In the genomic region with DNA sequence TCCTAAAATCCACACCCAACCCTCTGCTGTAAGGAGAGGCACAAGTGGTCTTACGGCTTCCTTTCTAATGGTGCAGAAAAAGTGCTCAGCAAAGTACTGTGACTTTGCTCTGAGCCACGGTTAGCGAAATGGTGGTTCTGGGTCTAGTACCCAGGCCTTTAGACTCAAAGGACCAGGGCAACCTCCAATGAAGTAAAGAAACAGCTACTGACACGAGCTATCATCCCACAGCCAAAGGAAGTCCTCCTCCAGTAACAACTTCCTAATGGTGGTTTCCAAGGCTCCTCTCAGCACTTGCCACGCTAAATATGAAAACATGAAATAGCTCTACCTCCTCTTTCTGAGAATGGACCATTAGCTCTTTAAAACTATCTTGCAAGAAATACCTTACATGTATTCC, we compare ENCODE assay signal across 12 cellular contexts.
DNase-seq lines count a peak whose midpoint lies in the region; ATAC-seq and TF ChIP-seq lines count a peak whose summit lies in the region.
"Had no signal": no experiment of that assay in that cellular context is flagged by ENCODE, and none has a peak within 500 bp of the region (broad histone marks: within the 10 kb centered on the region; RNA-seq: fewer than 3 reads in every experiment).

No MANE protein-coding gene starts in this region.

- WGBS in mesendoderm (ENCODE audit: extremely low coverage, insufficient coverage, low lambda C conversion rate), result no CpG with 5 or more reads among the region's 5 CpGs
- 86% methylated on average over 5 of the region's 5 CpGs for WGBS in tibial nerve, 2 donors

- no peak overlapping the region for H3K23ac ChIP-seq in mesendoderm (ENCODE audit: low read length)

- no peak overlapping the region for H3K4ac ChIP-seq in mesendoderm (ENCODE audit: low read depth, low read length)

- H3K18ac ChIP-seq in mesendoderm (ENCODE audit: low read length), result peak overlapping the region; percentile 20

- no peak overlapping the region for H3K27ac ChIP-seq in mesendoderm (ENCODE audit: low read depth, low read length)
- peak overlapping the region in 3 of 4 donors; percentile 74 to 91 (median 86) for H3K27ac ChIP-seq in tibial nerve
- H3K27ac ChIP-seq: RWPE1, WERI-Rb-1 had no signal

- TF ChIP-seq EP300 in tibial nerve (IDR thresholded peaks at IDR 0.05), result no peak

- peak overlapping the region; percentile 100 for H3K27ac Mint-ChIP-seq in activated naive CD4-positive, alpha-beta T cell treated with anti-CD3 and anti-CD28 coated beads, Interleukin-2, amount 50 U/mL, for 24 hours
- peak overlapping the region; percentile 95 for H3K27ac Mint-ChIP-seq in activated T-helper 1 cell treated with anti-CD3 and anti-CD28 coated beads, Interleukin-12 subunit alpha, Interleukin-12 subunit beta, Interleukin-2, Interleukin-4 antibody, amounts not matched to agents 30 ng/mL and 10 ng/mL and 1 ng/mL, durations not matched to agents 14 hours and 24 hours and 36 hours

- ATAC-seq in GM21447 (IDR thresholded peaks at IDR 0.05; ENCODE audit: unreplicated experiment), result no peak

- no peak overlapping the region for H2BK15ac ChIP-seq in mesendoderm (replicated peaks; ENCODE audit: low read depth)

- H4K5ac ChIP-seq in mesendoderm (ENCODE audit: low read length), result no peak overlapping the region

- H3K4me3 Mint-ChIP-seq in activated naive CD4-positive, alpha-beta T cell treated with anti-CD3 and anti-CD28 coated beads, Interleukin-2, amount 50 U/mL, for 24 hours, result peak overlapping the region; percentile 88
- peak overlapping the region; percentile 83 for H3K4me3 Mint-ChIP-seq in activated T-helper 1 cell treated with anti-CD3 and anti-CD28 coated beads, Interleukin-12 subunit alpha, Interleukin-12 subunit beta, Interleukin-2, Interleukin-4 antibody, amounts not matched to agents 30 ng/mL and 10 ng/mL and 1 ng/mL, durations not matched to agents 14 hours and 24 hours and 36 hours

- H2AK5ac ChIP-seq in mesendoderm (ENCODE audit: low read length), result peak overlapping the region; percentile 25

- H3K36me3 Mint-ChIP-seq in activated naive CD4-positive, alpha-beta T cell treated with anti-CD3 and anti-CD28 coated beads, Interleukin-2, amount 50 U/mL, for 24 hours, result peaks cover 56% of the 10 kb centered on the region
- peaks cover 94% of the 10 kb centered on the region for H3K36me3 Mint-ChIP-seq in activated T-helper 1 cell treated with anti-CD3 and anti-CD28 coated beads, Interleukin-12 subunit alpha, Interleukin-12 subunit beta, Interleukin-2, Interleukin-4 antibody, amounts not matched to agents 30 ng/mL and 10 ng/mL and 1 ng/mL, durations not matched to agents 14 hours and 24 hours and 36 hours (ENCODE audit: low read depth)

- peaks cover 4% of the 10 kb centered on the region for H3K4me1 ChIP-seq in mesendoderm (ENCODE audit: control insufficient read depth, low read depth, low read length)
- peaks cover 0 to 65% (median 59%) of the 10 kb centered on the region in 4 donors for H3K4me1 ChIP-seq in tibial nerve

- no peak overlapping the region for H4K8ac ChIP-seq in mesendoderm (ENCODE audit: low read depth, low read length)

- H2BK120ac ChIP-seq in mesendoderm (ENCODE audit: low read depth, low read length), result no peak overlapping the region

- TF ChIP-seq POLR2A in tibial nerve (IDR thresholded peaks at IDR 0.05), result no peak

- no peaks in the 10 kb centered on the region for H3K9me3 Mint-ChIP-seq in activated naive CD4-positive, alpha-beta T cell treated with anti-CD3 and anti-CD28 coated beads, Interleukin-2, amount 50 U/mL, for 24 hours
- no peaks in the 10 kb centered on the region for H3K9me3 Mint-ChIP-seq in activated T-helper 1 cell treated with anti-CD3 and anti-CD28 coated beads, Interleukin-12 subunit alpha, Interleukin-12 subunit beta, Interleukin-2, Interleukin-4 antibody, amounts not matched to agents 30 ng/mL and 10 ng/mL and 1 ng/mL, durations not matched to agents 14 hours and 24 hours and 36 hours

- H3K36me3 ChIP-seq in mesendoderm (ENCODE audit: control insufficient read depth, insufficient read depth, low read length) (no peaks in the 10 kb centered on the region), tibial nerve (peaks cover 0 to 27% (median 7%) of the 10 kb centered on the region in 3 donors)

- H3K27me3 Mint-ChIP-seq in activated naive CD4-positive, alpha-beta T cell treated with anti-CD3 and anti-CD28 coated beads, Interleukin-2, amount 50 U/mL, for 24 hours, result no peaks in the 10 kb centered on the region
- H3K27me3 Mint-ChIP-seq in activated T-helper 1 cell treated with anti-CD3 and anti-CD28 coated beads, Interleukin-12 subunit alpha, Interleukin-12 subunit beta, Interleukin-2, Interleukin-4 antibody, amounts not matched to agents 30 ng/mL and 10 ng/mL and 1 ng/mL, durations not matched to agents 14 hours and 24 hours and 36 hours (ENCODE audit: insufficient read depth), result no peaks in the 10 kb centered on the region

- H3K79me2 ChIP-seq in mesendoderm (ENCODE audit: control insufficient read depth, insufficient read depth, low read length), result no peaks in the 10 kb centered on the region

- H3K9ac ChIP-seq in mesendoderm (ENCODE audit: low read length), result no peak overlapping the region

- no peak overlapping the region for H3K4me3 ChIP-seq in mesendoderm (ENCODE audit: low read length)
- H3K4me3 ChIP-seq in tibial nerve, result no peak overlapping the region

- H2BK5ac ChIP-seq in mesendoderm (ENCODE audit: low read length), result no peak overlapping the region

- intact Hi-C loops in activated T-helper 1 cell treated with anti-CD3 and anti-CD28 coated beads, Interleukin-12 subunit alpha, Interleukin-12 subunit beta, Interleukin-2, Interleukin-4 antibody, amounts not matched to agents 30 ng/mL and 10 ng/mL and 1 ng/mL, durations not matched to agents 14 hours and 24 hours and 36 hours (cut with micrococcal nuclease), result loop anchor here (2.0 kb wide), 1 partner anchor 42 kb away; no protein-coding TSS in a partner anchor

- no peak for TF ChIP-seq CTCF in tibial nerve (IDR thresholded peaks at IDR 0.05)

- H3K27me3 ChIP-seq in mesendoderm (ENCODE audit: insufficient read depth, low read length, poor library complexity) (no peaks in the 10 kb centered on the region), tibial nerve (no peaks in the 10 kb centered on the region)

- no peaks in the 10 kb centered on the region for H3K9me3 ChIP-seq in tibial nerve

- no peaks in the 10 kb centered on the region for H3K79me1 ChIP-seq in mesendoderm (ENCODE audit: low read length)

- H3K56ac ChIP-seq in mesendoderm (ENCODE audit: low read length), result peak overlapping the region; percentile 22

- H3K4me2 ChIP-seq in mesendoderm (ENCODE audit: low read length), result no peak overlapping the region

- no peak for DNase-seq in activated naive CD4-positive, alpha-beta T cell treated with anti-CD3 and anti-CD28 coated beads, Interleukin-2, amount 50 U/mL, for 16 hours
- no peak for DNase-seq in activated T-helper 1 cell treated with anti-CD3 and anti-CD28 coated beads, Interleukin-12 subunit alpha, Interleukin-12 subunit beta, Interleukin-2, Interleukin-4 antibody, amounts not matched to agents 30 ng/mL and 10 ng/mL and 1 ng/mL, durations not matched to agents 14 hours and 24 hours and 36 hours (ENCODE audit: low spot score)
- DNase-seq in mesendoderm, result no peak
- no peak for DNase-seq in tibial nerve (ENCODE audit: low spot score in 2 of 2)
- no peak for DNase-seq in NCI-H2029 treated with DMSO at 0.1 percent for 48 hours (lab: John Stamatoyannopoulos, UW)
- no peak for DNase-seq in DMS 273 treated with DMSO at 0.1 percent for 48 hours (lab: John Stamatoyannopoulos, UW)
- DNase-seq: erythroblast, posterior cingulate gyrus, WERI-Rb-1 had no signal

- peaks cover 100% of the 10 kb centered on the region for H3K4me1 Mint-ChIP-seq in activated naive CD4-positive, alpha-beta T cell treated with anti-CD3 and anti-CD28 coated beads, Interleukin-2, amount 50 U/mL, for 24 hours
- peaks cover 100% of the 10 kb centered on the region for H3K4me1 Mint-ChIP-seq in activated T-helper 1 cell treated with anti-CD3 and anti-CD28 coated beads, Interleukin-12 subunit alpha, Interleukin-12 subunit beta, Interleukin-2, Interleukin-4 antibody, amounts not matched to agents 30 ng/mL and 10 ng/mL and 1 ng/mL, durations not matched to agents 14 hours and 24 hours and 36 hours (ENCODE audit: low read depth)
